19 cellular contexts compared by ENCODE assay signal in the genomic region with DNA sequence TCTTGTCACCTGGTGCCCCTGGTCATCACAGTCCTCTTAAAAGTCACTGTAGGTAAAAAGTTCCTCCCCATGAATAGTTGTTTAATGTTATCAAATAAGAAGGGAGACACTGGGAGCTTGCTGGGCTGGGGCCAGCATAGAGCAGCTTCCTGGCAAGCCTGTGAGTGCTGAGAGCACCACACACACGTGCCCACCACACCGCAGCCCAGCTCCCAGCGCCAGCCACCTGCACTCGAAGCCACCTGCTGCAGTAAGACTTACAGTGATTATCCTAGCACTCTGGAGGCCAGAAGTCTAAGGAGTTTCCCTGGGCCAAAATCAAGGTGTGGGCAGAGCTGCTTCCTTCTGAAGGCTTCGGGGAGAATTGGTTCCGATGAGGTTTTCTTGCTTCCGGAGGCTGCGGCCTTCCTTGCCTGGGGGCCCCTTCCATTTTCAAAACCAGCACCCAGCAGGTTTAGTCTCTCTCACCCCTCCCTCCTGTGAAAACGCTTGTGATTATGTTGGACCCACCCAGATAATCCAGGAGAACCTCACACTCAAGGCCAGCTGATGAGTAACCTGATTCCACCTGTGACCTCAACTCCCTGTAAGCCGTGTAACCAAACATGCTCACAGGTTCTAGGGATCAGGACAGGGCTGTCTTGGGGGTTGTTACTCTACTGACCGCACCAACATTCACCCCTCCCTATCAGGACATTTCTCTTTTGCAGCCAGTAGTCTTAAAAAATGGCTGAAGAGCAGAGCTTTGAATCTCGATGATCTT.
"Had no signal": no experiment of that assay in that cellular context is flagged by ENCODE, and none has a peak within 500 bp of the region (broad histone marks: within the 10 kb centered on the region; RNA-seq: fewer than 3 reads in every experiment).

No MANE protein-coding gene starts in this region.

- H3K4me1 ChIP-seq: left lung, lower lobe of right lung, psoas muscle, right lobe of liver, suprapubic skin, tibial artery, upper lobe of left lung, vagina had no signal

- H3K27ac ChIP-seq: heart left ventricle, left lung, lower lobe of right lung, psoas muscle, right lobe of liver, suprapubic skin, tibial artery, upper lobe of left lung, vagina had no signal

- DNase-seq: cortex of kidney; dorsolateral prefrontal cortex; effector CD8-positive, alpha-beta T cell; heart left ventricle; hypothalamus; lower lobe of right lung; mesenchymal stem cell; naive B cell; psoas muscle; retina; right lobe of liver; stimulated activated CD4-positive, alpha-beta T cell treated with anti-CD3 and anti-CD28 coated beads, Interleukin-4, amount 100 ng/mL, for 1 hour; stimulated activated CD8-positive, alpha-beta memory T cell treated with anti-CD3 and anti-CD28 coated beads, Interleukin-4, amount 100 ng/mL, for 48 hours; stimulated activated naive CD8-positive, alpha-beta T cell treated with anti-CD3 and anti-CD28 coated beads, Interleukin-15, Interleukin-2, amounts not matched to agents 100 U/mL and 50 U/mL, for 24 hours; tibial artery had no signal

- H3K27me3 ChIP-seq: left lung, right lobe of liver, upper lobe of left lung, vagina had no signal

- H3K4me3 ChIP-seq: dorsolateral prefrontal cortex, heart left ventricle, left lung, lower lobe of right lung, psoas muscle, right lobe of liver, suprapubic skin, tibial artery, upper lobe of left lung, vagina had no signal

- H3K36me3 ChIP-seq: heart left ventricle, left lung, lower lobe of right lung, right lobe of liver, suprapubic skin, tibial artery, upper lobe of left lung, vagina had no signal

- H3K9me3 ChIP-seq: right lobe of liver, suprapubic skin, vagina had no signal
